ENCODE assay signal across 22 cellular contexts in genomic region chr15:68706256-68706655, GRCh38.
DNase-seq lines count a peak whose midpoint lies in the region; ATAC-seq, FAIRE-seq and TF ChIP-seq lines count a peak whose summit lies in the region.
"Had no signal": no experiment of that assay in that cellular context is flagged by ENCODE, and none has a peak within 500 bp of the region (broad histone marks: within the 10 kb centered on the region; RNA-seq: fewer than 3 reads in every experiment).

No MANE protein-coding gene starts in this region.

- H3K9ac ChIP-seq in H9 (ENCODE audit: extremely low read depth, insufficient read length, low read length) (no peak overlapping the region), keratinocyte (ENCODE audit: control insufficient read depth, extremely low read depth, insufficient read depth, low read length) (no peak overlapping the region)
- H3K9ac ChIP-seq: BLaER1 had no signal

- H3K79me1 ChIP-seq in H9 (ENCODE audit: insufficient read depth, low read depth, low read length, poor library complexity, severe bottlenecking), result no peaks in the 10 kb centered on the region

- H2BK20ac ChIP-seq in H9 (ENCODE audit: low read depth, low read length, poor library complexity, severe bottlenecking), result no peak overlapping the region

- H2BK15ac ChIP-seq in H9 (ENCODE audit: low read depth, low read length), result no peak overlapping the region

- H3K23ac ChIP-seq in H9 (ENCODE audit: insufficient read length, low read depth, low read length), result no peak overlapping the region

- DNase-seq in H9 (no peak), T-helper 17 cell (no peak), keratinocyte (ENCODE audit: low read depth, low spot score) (peak; percentile 4), spleen (peak; percentile 51), SHP77 (lab: John Stamatoyannopoulos, UW) (no peak), sigmoid colon (no peak), hypothalamus (lab: John Stamatoyannopoulos, UW) (no peak)
- DNase-seq: ACHN; Caco-2; CD4-positive, alpha-beta memory T cell; DMS153; EL; H7; HFFc6; Kasumi-1; NCI-H1694; NCI-H2081; NCI-H446; NCI-H526; Peyer's patch had no signal

- H3K4me2 ChIP-seq in H9 (ENCODE audit: insufficient read depth, insufficient read length, low read length) (no peak overlapping the region), keratinocyte (ENCODE audit: control insufficient read depth, extremely low read depth, insufficient read depth, low read depth, low read length) (no peak overlapping the region)
- H3K4me2 ChIP-seq: BLaER1 had no signal

- no CpG with 5 or more reads among the region's 4 CpGs for WGBS in H9 (ENCODE audit: extremely low coverage, insufficient read length, low lambda C conversion rate)
- WGBS in spleen, 5 donors, result 82 to 90% (median 86%) methylated on average over 4 of the region's 4 CpGs
- 69 to 80% methylated on average over 4 of the region's 4 CpGs for WGBS in sigmoid colon, 2 donors

- TF ChIP-seq POLR2A in spleen (IDR thresholded peaks at IDR 0.05) (no peak), sigmoid colon (IDR thresholded peaks at IDR 0.05) (no peak)

- no peak for TF ChIP-seq EP300 in sigmoid colon (IDR thresholded peaks at IDR 0.05)

- no peak overlapping the region for H3K56ac ChIP-seq in H9 (ENCODE audit: insufficient read length, low read depth, low read length)

- H2AFZ ChIP-seq in H9 (ENCODE audit: low read length) (no peak overlapping the region), keratinocyte (ENCODE audit: control insufficient read depth, low read length) (no peak overlapping the region)

- no peaks in the 10 kb centered on the region for H3K9me1 ChIP-seq in keratinocyte (ENCODE audit: control insufficient read depth, extremely low read depth, insufficient read depth, low read length)

- no peak overlapping the region for H3K4me3 Mint-ChIP-seq in H9
- H3K4me3 Mint-ChIP-seq in T-helper 17 cell, result no peak overlapping the region
- H3K4me3 Mint-ChIP-seq: CD4-positive, alpha-beta memory T cell; HFFc6 had no signal

- TF ChIP-seq CTCF in H9 (conservative IDR thresholded peaks at IDR 0.05), result no peak
- TF ChIP-seq CTCF in keratinocyte (optimal IDR thresholded peaks at IDR 0.05 in 1 of 3, IDR thresholded peaks at IDR 0.05 in 1 of 3, conservative IDR thresholded peaks at IDR 0.05 in 1 of 3; ENCODE audit: extremely low read depth in 1 of 3, insufficient read depth in 2 of 3, low read length in 3 of 3), result no peak
- TF ChIP-seq CTCF in spleen (IDR thresholded peaks at IDR 0.05 in 8 of 11, conservative IDR thresholded peaks at IDR 0.05 in 3 of 11), result no peak
- no peak for TF ChIP-seq CTCF in sigmoid colon (IDR thresholded peaks at IDR 0.05)

- no peak overlapping the region for H2BK120ac ChIP-seq in H9 (ENCODE audit: low read depth, low read length, poor library complexity, severe bottlenecking)

- intact Hi-C loops in spleen (cut with DNase I; ENCODE audit: low total_unique reads) (no loop called here), sigmoid colon (cut with DNase I) (no loop called here)

- no peak overlapping the region for H4K5ac ChIP-seq in H9 (ENCODE audit: insufficient read length, low read depth, low read length)

- 0 out of 2 replicates have a peak overlapping the region, but pooled peaks have one; percentile 52 for H3K14ac ChIP-seq in H9 (ENCODE audit: insufficient read depth, low read length)

- H3K79me2 ChIP-seq in H9 (ENCODE audit: insufficient read depth, low read length), result no peaks in the 10 kb centered on the region
- no peaks in the 10 kb centered on the region for H3K79me2 ChIP-seq in keratinocyte (ENCODE audit: control insufficient read depth, insufficient read depth, low read length)

- no peak overlapping the region for H2BK5ac ChIP-seq in H9 (ENCODE audit: insufficient read length, low read length)

- H3K27ac Mint-ChIP-seq in H9 (peak overlapping the region in 1 of 3 experiments; percentile 9; a peak in 1 of 7 replicates), T-helper 17 cell (peak overlapping the region; percentile 32)
- H3K27ac Mint-ChIP-seq: HFFc6 had no signal

- H3K9me3 ChIP-seq in H9 (ENCODE audit: control insufficient read depth, low read depth, low read length), result no peaks in the 10 kb centered on the region
- H3K9me3 ChIP-seq in T-helper 17 cell (ENCODE audit: control insufficient read depth, low read length, poor library complexity, severe bottlenecking), result no peaks in the 10 kb centered on the region
- H3K9me3 ChIP-seq in keratinocyte (ENCODE audit: control insufficient read depth, low read depth, low read length), result no peaks in the 10 kb centered on the region
- H3K9me3 ChIP-seq in spleen, result no peaks in the 10 kb centered on the region
- H3K9me3 ChIP-seq in sigmoid colon, result no peaks in the 10 kb centered on the region
- H3K9me3 ChIP-seq: BLaER1, Caco-2, Peyer's patch had no signal

- no peaks in the 10 kb centered on the region for H3K23me2 ChIP-seq in H9 (ENCODE audit: insufficient read length, low read depth, low read length, poor library complexity, severe bottlenecking)

- H3K36me3 Mint-ChIP-seq in H9 (ENCODE audit: insufficient read depth in 1 of 3, low read depth in 3 of 3) (no peaks in the 10 kb centered on the region), T-helper 17 cell (ENCODE audit: low read depth) (no peaks in the 10 kb centered on the region)
- H3K36me3 Mint-ChIP-seq: CD4-positive, alpha-beta memory T cell had no signal

- H3K27me3 Mint-ChIP-seq in H9 (ENCODE audit: low read depth) (peaks cover 2% of the 10 kb centered on the region; the same call in 1 of the 2 replicates), T-helper 17 cell (peaks cover 42% of the 10 kb centered on the region)

- no peak overlapping the region for H3K4ac ChIP-seq in H9 (ENCODE audit: low read depth, low read length)

- H3K4me1 ChIP-seq in H9 (ENCODE audit: insufficient read depth, low read length) (no peaks in the 10 kb centered on the region; the same call in 1 of the 2 replicates), keratinocyte (ENCODE audit: control insufficient read depth, extremely low read depth, insufficient read depth, low read length) (peaks cover 6% of the 10 kb centered on the region), spleen (peaks cover 5 to 20% (median 11%) of the 10 kb centered on the region in 6 donors), sigmoid colon (peaks cover 0 to under 1% (median 0%) of the 10 kb centered on the region in 4 donors)
- H3K4me1 ChIP-seq: Caco-2, Peyer's patch had no signal

- H3K36me3 ChIP-seq in keratinocyte (ENCODE audit: control insufficient read depth in 2 of 2, extremely low read depth in 1 of 2, insufficient read depth in 2 of 2, low read length in 2 of 2) (no peaks in the 10 kb centered on the region), spleen (no peaks in the 10 kb centered on the region), sigmoid colon (no peaks in the 10 kb centered on the region)
- H3K36me3 ChIP-seq: Peyer's patch had no signal

- H3K4me1 Mint-ChIP-seq in H9 (peaks cover 6 to 19% of the 10 kb centered on the region in 2 experiments), T-helper 17 cell (peaks cover 3% of the 10 kb centered on the region)
- H3K4me1 Mint-ChIP-seq: CD4-positive, alpha-beta memory T cell had no signal

- H3K4me3 ChIP-seq in keratinocyte (ENCODE audit: control insufficient read depth in 2 of 3, extremely low read depth in 1 of 3, insufficient read depth in 2 of 3, low read depth in 1 of 3, low read length in 3 of 3), result no peak overlapping the region
- no peak overlapping the region for H3K4me3 ChIP-seq in spleen
- H3K4me3 ChIP-seq in sigmoid colon, result no peak overlapping the region
- H3K4me3 ChIP-seq: BLaER1, Peyer's patch had no signal

- H3K9me3 Mint-ChIP-seq in H9, result no peaks in the 10 kb centered on the region
- H3K9me3 Mint-ChIP-seq: CD4-positive, alpha-beta memory T cell; HFFc6 had no signal

- dilution Hi-C loops in keratinocyte (cut with MboI; ENCODE audit: extremely low pct_ligation_motif_present, low sequenced_read_pairs), result no loop called here

- no peaks in the 10 kb centered on the region for H4K20me1 ChIP-seq in H9 (ENCODE audit: control insufficient read depth, insufficient read depth, insufficient read length)
- H4K20me1 ChIP-seq in keratinocyte (ENCODE audit: control insufficient read depth, extremely low read depth, insufficient read depth, low read length), result no peaks in the 10 kb centered on the region
- H4K20me1 ChIP-seq: BLaER1 had no signal

- H3T11ph ChIP-seq in H9 (ENCODE audit: low read length), result no peak overlapping the region

- H3K27me3 ChIP-seq in H9 (ENCODE audit: insufficient read depth, low read length) (no peaks in the 10 kb centered on the region), keratinocyte (ENCODE audit: control insufficient read depth, extremely low read depth, insufficient read depth, low read length) (peaks cover 3% of the 10 kb centered on the region), spleen (replicated peaks in 1 of 7) (no peaks in the 10 kb centered on the region), sigmoid colon (no peaks in the 10 kb centered on the region)
- H3K27me3 ChIP-seq: BLaER1, Peyer's patch had no signal

- H3K27ac ChIP-seq in H9 (ENCODE audit: insufficient read length, low read depth, low read length), result no peak overlapping the region
- H3K27ac ChIP-seq in keratinocyte (ENCODE audit: control insufficient read depth, insufficient read depth, low read length), result no peak overlapping the region
- H3K27ac ChIP-seq in spleen, result no peak overlapping the region
- no peak overlapping the region for H3K27ac ChIP-seq in sigmoid colon
- H3K27ac ChIP-seq: BLaER1, Peyer's patch had no signal

- H4K91ac ChIP-seq in H9 (ENCODE audit: insufficient read length, low read depth, low read length), result no peak overlapping the region

- no peak overlapping the region for H4K8ac ChIP-seq in H9 (replicated peaks; ENCODE audit: insufficient read length, low read depth, low read length)

- H2AK5ac ChIP-seq in H9 (ENCODE audit: insufficient read length, low read length), result no peak overlapping the region

- H2BK12ac ChIP-seq in H9 (ENCODE audit: insufficient read length, low read depth, low read length), result no peak overlapping the region

- no peak for ATAC-seq in T-helper 17 cell
- ATAC-seq: Right ventricle myocardium inferior had no signal

- H3K18ac ChIP-seq in H9 (ENCODE audit: insufficient read length, low read depth, low read length), result no peak overlapping the region

- FAIRE-seq in keratinocyte (lab: Jason Lieb, UNC), result no peak

Comparison
In these comparisons a context has a peak if more than half of its experiments do, and no peak if none do; other contexts are left out.
1. DNase-seq: peak in keratinocyte (single experiment) and spleen (single experiment); none in H9 (single experiment), T-helper 17 cell (0 of 3), SHP77 (0 of 2), sigmoid colon (single experiment) and hypothalamus (0 of 51).